In the genomic region with DNA sequence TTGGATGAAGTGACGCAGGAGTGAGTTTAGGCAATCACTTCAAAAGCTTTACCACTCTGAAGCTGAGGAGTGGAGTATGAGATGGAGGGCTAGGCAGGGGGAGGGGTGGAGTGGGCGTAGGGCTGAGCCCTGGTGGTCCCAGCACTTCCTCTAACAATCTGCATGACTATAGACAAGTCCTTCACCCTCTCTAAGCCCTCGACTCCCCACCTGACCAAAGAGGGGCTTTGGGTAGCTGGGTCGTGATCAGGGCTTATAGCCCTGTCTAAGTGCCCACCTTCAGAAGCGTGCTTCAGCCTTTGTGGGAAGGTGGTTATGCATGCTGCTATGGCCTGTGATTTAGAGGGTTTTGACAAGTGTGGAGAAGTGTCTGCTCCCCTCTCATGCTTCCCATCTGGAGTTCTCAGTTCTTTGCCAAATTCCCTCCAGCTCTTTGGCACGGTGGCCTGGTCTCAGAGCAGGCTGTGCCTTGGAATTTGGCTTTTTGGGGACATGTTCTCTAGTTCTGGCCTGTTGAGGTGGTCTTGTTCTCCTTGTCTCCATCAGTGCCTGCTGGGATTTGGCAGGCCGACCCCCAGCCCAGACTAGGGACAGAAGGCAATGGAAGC, we compare ENCODE assay signal across 1 cellular context.
TF ChIP-seq lines count a peak whose summit lies in the region.

No MANE protein-coding gene starts in this region.

TF ChIP-seq in WTC11, 78 proteins besides CTCF, POLR2A, EP300 and RAD21 (continued from another document):
- no peak for TF ChIP-seq STAT6 (CRISPR knock-in tag; conservative IDR thresholded peaks at IDR 0.05; ENCODE audit: low read depth)
- TF ChIP-seq NFE2L1 (CRISPR knock-in tag; IDR thresholded peaks at IDR 0.05), result no peak
- no peak for TF ChIP-seq ZNF121 (CRISPR knock-in tag; IDR thresholded peaks at IDR 0.05)
- TF ChIP-seq NFATC4 (CRISPR knock-in tag; IDR thresholded peaks at IDR 0.05), result no peak
- no peak for TF ChIP-seq FOXP1 (CRISPR knock-in tag; IDR thresholded peaks at IDR 0.05; ENCODE audit: borderline replicate concordance)
- TF ChIP-seq, protein P1, sequence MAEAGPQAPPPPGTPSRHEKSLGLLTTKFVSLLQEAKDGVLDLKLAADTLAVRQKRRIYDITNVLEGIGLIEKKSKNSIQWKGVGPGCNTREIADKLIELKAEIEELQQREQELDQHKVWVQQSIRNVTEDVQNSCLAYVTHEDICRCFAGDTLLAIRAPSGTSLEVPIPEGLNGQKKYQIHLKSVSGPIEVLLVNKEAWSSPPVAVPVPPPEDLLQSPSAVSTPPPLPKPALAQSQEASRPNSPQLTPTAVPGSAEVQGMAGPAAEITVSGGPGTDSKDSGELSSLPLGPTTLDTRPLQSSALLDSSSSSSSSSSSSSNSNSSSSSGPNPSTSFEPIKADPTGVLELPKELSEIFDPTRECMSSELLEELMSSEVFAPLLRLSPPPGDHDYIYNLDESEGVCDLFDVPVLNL (CRISPR knock-in tag; IDR thresholded peaks at IDR 0.05; ENCODE audit: borderline replicate concordance, low read depth), result no peak
- TF ChIP-seq FOXJ3 (CRISPR knock-in tag; IDR thresholded peaks at IDR 0.05; ENCODE audit: borderline replicate concordance), result no peak
- TF ChIP-seq, protein P2, sequence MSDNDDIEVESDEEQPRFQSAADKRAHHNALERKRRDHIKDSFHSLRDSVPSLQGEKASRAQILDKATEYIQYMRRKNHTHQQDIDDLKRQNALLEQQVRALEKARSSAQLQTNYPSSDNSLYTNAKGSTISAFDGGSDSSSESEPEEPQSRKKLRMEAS (CRISPR knock-in tag; IDR thresholded peaks at IDR 0.05), result no peak
- no peak for TF ChIP-seq FOXK1 (CRISPR knock-in tag; IDR thresholded peaks at IDR 0.05)
- TF ChIP-seq HMGA2 (CRISPR knock-in tag; IDR thresholded peaks at IDR 0.05), result no peak
- no peak for TF ChIP-seq ZNF396 (CRISPR knock-in tag; IDR thresholded peaks at IDR 0.05; ENCODE audit: borderline replicate concordance)
- no peak for TF ChIP-seq ZNF671 (CRISPR knock-in tag; IDR thresholded peaks at IDR 0.05)
- TF ChIP-seq RELA (CRISPR knock-in tag; IDR thresholded peaks at IDR 0.05; ENCODE audit: borderline replicate concordance), result no peak
- TF ChIP-seq SMAD3 (CRISPR knock-in tag; IDR thresholded peaks at IDR 0.05; ENCODE audit: borderline replicate concordance), result no peak
- no peak for TF ChIP-seq ZNF423 (CRISPR knock-in tag; IDR thresholded peaks at IDR 0.05)
- no peak for TF ChIP-seq KAT7 (CRISPR knock-in tag; IDR thresholded peaks at IDR 0.05; ENCODE audit: borderline replicate concordance)
TF ChIP-seq in WTC11: peak in this region for 0.
